ENCODE assay signal across 21 cellular contexts in the genomic region with DNA sequence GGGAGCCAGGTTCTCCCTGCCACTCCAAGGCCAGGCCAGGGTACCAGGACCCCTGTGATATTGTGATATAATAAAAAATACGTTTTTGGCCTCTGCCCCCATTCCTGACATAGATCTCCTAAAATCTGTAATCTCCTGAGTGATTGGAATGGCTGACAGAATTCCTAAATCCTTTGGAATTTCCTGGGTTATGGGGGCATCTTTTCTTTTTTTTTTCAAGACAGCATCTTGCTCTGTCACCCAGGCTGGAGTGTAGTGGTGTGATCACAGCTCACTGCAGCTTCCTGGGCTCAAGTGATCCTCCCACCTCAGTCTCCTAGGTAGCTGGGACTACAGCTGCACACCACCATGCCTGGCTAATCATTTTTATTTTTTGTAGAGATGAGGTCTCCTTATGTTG. TPM values are rescaled to one million over a fixed set of nuclear protein-coding genes. Genes with fewer than 3 reads are reported as not detected.
DNase-seq lines count a peak whose midpoint lies in the region; ATAC-seq, FAIRE-seq and TF ChIP-seq lines count a peak whose summit lies in the region.
"Had no signal": no experiment of that assay in that cellular context is flagged by ENCODE, and none has a peak within 500 bp of the region (broad histone marks: within the 10 kb centered on the region; RNA-seq: fewer than 3 reads in every experiment).

No MANE protein-coding gene starts in this region.

- H3K27ac ChIP-seq in AG04450 (ENCODE audit: low read depth, low read length), result peak overlapping the region; percentile 88
- H3K27ac ChIP-seq in IMR-90 (ENCODE audit: insufficient read depth, low read length), result peak overlapping the region; percentile 65
- peak overlapping the region; percentile 93 to 98 (median 96) for H3K27ac ChIP-seq in esophagus muscularis mucosa (replicated peaks in 1 of 4)
- peak overlapping the region; percentile 92 for H3K27ac ChIP-seq in osteoblast (ENCODE audit: low read depth, low read length)
- H3K27ac ChIP-seq: lower lobe of right lung, parathyroid adenoma had no signal

- H3K79me2 ChIP-seq in osteoblast (ENCODE audit: insufficient read depth, low read length), result peaks cover 12% of the 10 kb centered on the region
- H3K79me2 ChIP-seq: parathyroid adenoma had no signal

- H4K8ac ChIP-seq in IMR-90 (ENCODE audit: low read depth in 2 of 2, low read length in 2 of 2), result peak overlapping the region; percentile 68 to 95

- in situ Hi-C loops in IMR-90 (cut with MboI; ENCODE audit: low sequenced_read_pairs), result loop anchor here (10.0 kb wide), 1 partner anchor 427 kb away; the partner anchor contains the start of gene CHMP1B

- peaks cover 34% of the 10 kb centered on the region for H3K4me1 ChIP-seq in IMR-90 (ENCODE audit: control insufficient read depth, insufficient read depth, low read length)
- H3K4me1 ChIP-seq in esophagus muscularis mucosa, result peaks cover 18 to 53% (median 50%) of the 10 kb centered on the region in 4 donors
- H3K4me1 ChIP-seq in osteoblast (ENCODE audit: insufficient read depth, low read length), result peaks cover 43% of the 10 kb centered on the region
- H3K4me1 ChIP-seq: parathyroid adenoma had no signal

- peak overlapping the region; percentile 92 for H3K14ac ChIP-seq in IMR-90 (replicated peaks; ENCODE audit: low read depth, low read length)

- H2AFZ ChIP-seq in IMR-90 (replicated peaks; ENCODE audit: low read length, poor library complexity), result no peak overlapping the region
- H2AFZ ChIP-seq in osteoblast (ENCODE audit: low read length), result peak overlapping the region; percentile 81
- H2AFZ ChIP-seq: parathyroid adenoma had no signal

- H3K4me2 ChIP-seq in IMR-90 (ENCODE audit: low read depth, low read length) (no peak overlapping the region), osteoblast (ENCODE audit: insufficient read depth, low read length) (peak overlapping the region; percentile 70)

- H3K79me1 ChIP-seq in IMR-90 (ENCODE audit: low read depth in 1 of 2, low read length in 2 of 2), result peaks cover 14 to 47% of the 10 kb centered on the region in 2 experiments

- peak overlapping the region; percentile 68 for H3K18ac ChIP-seq in IMR-90 (ENCODE audit: low read depth, low read length)

- peak overlapping the region; percentile 96 for H2BK20ac ChIP-seq in IMR-90 (ENCODE audit: low read depth, low read length)

- H3K27me3 ChIP-seq in AG04450 (ENCODE audit: control insufficient read depth, insufficient read depth, low read length) (no peaks in the 10 kb centered on the region), IMR-90 (ENCODE audit: control insufficient read depth, insufficient read depth, low read length) (no peaks in the 10 kb centered on the region), esophagus muscularis mucosa (no peaks in the 10 kb centered on the region), osteoblast (ENCODE audit: insufficient read depth, low read length) (no peaks in the 10 kb centered on the region)

- TF ChIP-seq POLR2A in IMR-90 (IDR thresholded peaks at IDR 0.05; ENCODE audit: low read depth, low read length), result no peak
- no peak for TF ChIP-seq POLR2A in esophagus muscularis mucosa (IDR thresholded peaks at IDR 0.05; ENCODE audit: low read depth)

- dilution Hi-C loops in IMR-90 (cut with HindIII; ENCODE audit: low sequenced_read_pairs, unreplicated experiment), result no loop called here

- no TSS peak for BruUV-seq in IMR-90 (replicated peaks; lab: Mats Ljungman, UMichigan)

- peak overlapping the region; percentile 94 for H4K91ac ChIP-seq in IMR-90 (ENCODE audit: insufficient read depth, low read depth, low read length)

- DNase-seq in AG04450 (ENCODE audit: low read depth, low spot score), result no peak
- no peak for DNase-seq in IMR-90
- DNase-seq in esophagus muscularis mucosa (ENCODE audit: extremely low spot score), result no peak
- no peak for DNase-seq in osteoblast (ENCODE audit: insufficient read length, low spot score, missing footprints)
- no peak for DNase-seq in urothelium cell line (ENCODE audit: low spot score)
- no peak for DNase-seq in inferior parietal cortex (ENCODE audit: extremely low spot score)
- DNase-seq: activated CD8-positive, alpha-beta memory T cell treated with anti-CD3 and anti-CD28 coated beads, Interleukin-2, amount 50 U/mL, for 48 hours; activated effector memory CD4-positive, alpha-beta T cell treated with Interleukin-2 at 50 U/mL for 16 hours; CD4-positive, CD25-positive, alpha-beta regulatory T cell; cerebellar nuclear complex; effector CD8-positive, alpha-beta T cell; heart right ventricle; lower lobe of right lung; naive thymus-derived CD4-positive, alpha-beta T cell; NCI-H526; small intestine; stimulated activated CD4-positive, alpha-beta T cell treated with anti-CD3 and anti-CD28 coated beads, Interleukin-4, amount 100 ng/mL, for 24 hours had no signal

- peak overlapping the region; percentile 95 for H3K4ac ChIP-seq in IMR-90 (ENCODE audit: low read depth, low read length)

- H3K4me3 ChIP-seq in AG04450 (ENCODE audit: low read depth, low read length), result no peak overlapping the region
- no peak overlapping the region for H3K4me3 ChIP-seq in IMR-90 (ENCODE audit: insufficient read depth, low read depth, low read length)
- H3K4me3 ChIP-seq in esophagus muscularis mucosa, result no peak overlapping the region
- no peak overlapping the region for H3K4me3 ChIP-seq in osteoblast (ENCODE audit: insufficient read depth, low read length)
- H3K4me3 ChIP-seq: heart right ventricle, lower lobe of right lung had no signal

- peak overlapping the region; percentile 97 for H2AK5ac ChIP-seq in IMR-90 (ENCODE audit: low read depth, low read length)

- CTCF ChIA-PET in AG04450 (lab: Charles Lee) (interaction anchor here (0.6 to 9.2 kb wide), 2 partner anchors 10 to 12 kb away, joined by 5 to 83 read pairs; no protein-coding TSS in a partner anchor), IMR-90 (lab: Yijun Ruan, JAX) (interaction anchor here (0.6 to 1.8 kb wide), 2 partner anchors 10 to 14 kb away, joined by 4 to 8 read pairs; no protein-coding TSS in a partner anchor)

- H2BK5ac ChIP-seq in IMR-90 (ENCODE audit: low read depth, low read length, poor library complexity, severe bottlenecking), result peak overlapping the region; percentile 90

- TF ChIP-seq CTCF in AG04450 (IDR thresholded peaks at IDR 0.05; ENCODE audit: low read depth, low read length), result no peak
- no peak for TF ChIP-seq CTCF in IMR-90 (conservative IDR thresholded peaks at IDR 0.05; ENCODE audit: low read depth, low read length)
- no peak for TF ChIP-seq CTCF in esophagus muscularis mucosa (IDR thresholded peaks at IDR 0.05)
- TF ChIP-seq CTCF in osteoblast (IDR thresholded peaks at IDR 0.05; ENCODE audit: extremely low read depth, low read depth, low read length), result no peak

- no peaks in the 10 kb centered on the region; the same call in 1 of the 2 replicates for H4K20me1 ChIP-seq in IMR-90 (ENCODE audit: insufficient read depth, low read length)
- H4K20me1 ChIP-seq in osteoblast (ENCODE audit: insufficient read depth, low read length), result no peaks in the 10 kb centered on the region

- no CpG with 5 or more reads among the region's 1 CpG for WGBS in IMR-90 (ENCODE audit: extremely low coverage in 2 of 2, insufficient read length in 1 of 2), 2 experiments
- WGBS in esophagus muscularis mucosa, result 50% methylated on average over 1 of the region's 1 CpG

- peak overlapping the region; percentile 56 for H3K56ac ChIP-seq in IMR-90 (ENCODE audit: extremely low read depth, insufficient read depth, low read length)

- peak overlapping the region; percentile 34; the same call in 1 of the 2 replicates for H3K9ac ChIP-seq in IMR-90 (ENCODE audit: low read depth, low read length)
- H3K9ac ChIP-seq: parathyroid adenoma had no signal

- POLR2A ChIA-PET in AG04450 (lab: Yijun Ruan, JAX) (interaction anchor here (0.9 to 2.1 kb wide), 2 partner anchors 9 to 26 kb away, joined by 4 to 12 read pairs; partner anchors contain the start of gene TUBB6), IMR-90 (lab: Charles Lee; ENCODE audit: unreplicated experiment) (interaction anchor here (1.3 kb wide), 1 partner anchor 26 kb away, joined by 3 read pairs; the partner anchor contains the start of gene TUBB6)

- peak overlapping the region; percentile 94 for H2AK9ac ChIP-seq in IMR-90 (replicated peaks; ENCODE audit: low read depth, low read length, poor library complexity)

- peaks cover 24% of the 10 kb centered on the region; the same call in 1 of the 2 replicates for H3K9me1 ChIP-seq in IMR-90 (ENCODE audit: insufficient read depth, low read length)

- H2BK120ac ChIP-seq in IMR-90 (ENCODE audit: low read depth, low read length), result peak overlapping the region; percentile 95

- H3K9me3 ChIP-seq in AG04450 (ENCODE audit: control insufficient read depth, insufficient read depth, low read length) (no peaks in the 10 kb centered on the region), IMR-90 (ENCODE audit: control insufficient read depth, insufficient read depth, low read length) (no peaks in the 10 kb centered on the region), esophagus muscularis mucosa (no peaks in the 10 kb centered on the region), osteoblast (ENCODE audit: low read depth, low read length) (no peaks in the 10 kb centered on the region)
- H3K9me3 ChIP-seq: heart right ventricle, lower lobe of right lung had no signal

- H4K5ac ChIP-seq in IMR-90 (ENCODE audit: low read depth, low read length), result peak overlapping the region; percentile 56; the same call in 1 of the 2 replicates

- no peak for FAIRE-seq in urothelium cell line (lab: Jason Lieb, UNC)
- FAIRE-seq: small intestine had no signal

- TF ChIP-seq EP300 in esophagus muscularis mucosa (IDR thresholded peaks at IDR 0.05), result no peak

- ATAC-seq in IMR-90 (ENCODE audit: low read depth), result no peak
- no peak for ATAC-seq in HG02870 (IDR thresholded peaks at IDR 0.05; ENCODE audit: unreplicated experiment)
- no peak for ATAC-seq in GM21423 (IDR thresholded peaks at IDR 0.05; ENCODE audit: unreplicated experiment)
- ATAC-seq: heart right ventricle; lower lobe of right lung; naive thymus-derived CD4-positive, alpha-beta T cell had no signal

- TF ChIP-seq RAD21 in IMR-90 (IDR thresholded peaks at IDR 0.05; ENCODE audit: low read length), result no peak

- H3K23ac ChIP-seq in IMR-90 (ENCODE audit: low read depth, low read length), result peak overlapping the region; percentile 62; the same call in 1 of the 2 replicates

- H3K36me3 ChIP-seq in IMR-90 (ENCODE audit: control insufficient read depth, insufficient read depth, low read length) (no peaks in the 10 kb centered on the region), esophagus muscularis mucosa (no peaks in the 10 kb centered on the region), osteoblast (ENCODE audit: insufficient read depth, low read length) (no peaks in the 10 kb centered on the region)
- H3K36me3 ChIP-seq: heart right ventricle, lower lobe of right lung had no signal

- H2BK15ac ChIP-seq in IMR-90 (ENCODE audit: low read depth, low read length), result peak overlapping the region; percentile 52; the same call in 2 of the 3 replicates

- intact Hi-C loops in IMR-90 (cut with micrococcal nuclease), result no loop called here
- intact Hi-C loops in esophagus muscularis mucosa (cut with DNase I), result no loop called here

RNA-seq across cellular contexts. Expression of gene TUBB6, which starts 26.2 kb away (rescaled TPM):
- polyA plus RNA-seq in AG04450 (2011; rRNA removed) (398 and 553 TPM in 2 replicates), IMR-90 (2012; rRNA removed) (1,040 and 1,386 TPM in 2 replicates)
- 339 and 474 TPM in 2 replicates for polyA minus RNA-seq in AG04450 (2011; rRNA and poly(A)+ RNA removed)
- total RNA-seq in IMR-90 (2012; rRNA removed) (927 and 997 TPM in 2 replicates), esophagus muscularis mucosa (1,000 to 10,000 TPM in 2 of 4 donors, 100 to 1,000 TPM in 2; 599 to 1,574 (median 1,002) TPM), osteoblast (312 and 425 TPM in 2 replicates)
- 740 and 1,531 TPM in 2 replicates for polyA plus RNA-seq in IMR-90 (2012; cell fraction: cytosol; rRNA removed)
- 748 and 1,694 TPM in 2 replicates for polyA plus RNA-seq in IMR-90 (2012; cell fraction: nucleus; rRNA removed; ENCODE audit: low replicate concordance)

RNA-seq across cellular contexts. Expression of gene CIDEA, which starts 27.7 kb away (rescaled TPM):
- 0.17 TPM in 1 of 2 replicates, not detected in the other for polyA plus RNA-seq in AG04450 (2011; rRNA removed)
- polyA minus RNA-seq in AG04450 (2011; rRNA and poly(A)+ RNA removed), result not detected in 2 replicates
- not detected in 2 replicates for total RNA-seq in IMR-90 (2012; rRNA removed)
- polyA plus RNA-seq in IMR-90 (2012; rRNA removed), result not detected in 2 replicates
- 0.12 TPM in 1 of 2 replicates, not detected in the other for polyA plus RNA-seq in IMR-90 (2012; cell fraction: cytosol; rRNA removed)
- polyA plus RNA-seq in IMR-90 (2012; cell fraction: nucleus; rRNA removed; ENCODE audit: low replicate concordance), result not detected in 2 replicates
- total RNA-seq in esophagus muscularis mucosa, result not detected
- not detected in 2 replicates for total RNA-seq in osteoblast
- total RNA-seq: CD4-positive, CD25-positive, alpha-beta regulatory T cell; lower lobe of right lung; naive thymus-derived CD4-positive, alpha-beta T cell; T-helper 1 cell treated with Interleukin-12 subunit alpha and Interleukin-12 subunit beta and Interleukin-4 antibody, amounts not matched to agents 30 ng/mL and 1 ng/mL, for 36 hours had no signal
- polyA plus RNA-seq: CD4-positive, CD25-positive, alpha-beta regulatory T cell; naive thymus-derived CD4-positive, alpha-beta T cell had no signal
